ENCODE assay signal across 1 cellular context in the genomic region with DNA sequence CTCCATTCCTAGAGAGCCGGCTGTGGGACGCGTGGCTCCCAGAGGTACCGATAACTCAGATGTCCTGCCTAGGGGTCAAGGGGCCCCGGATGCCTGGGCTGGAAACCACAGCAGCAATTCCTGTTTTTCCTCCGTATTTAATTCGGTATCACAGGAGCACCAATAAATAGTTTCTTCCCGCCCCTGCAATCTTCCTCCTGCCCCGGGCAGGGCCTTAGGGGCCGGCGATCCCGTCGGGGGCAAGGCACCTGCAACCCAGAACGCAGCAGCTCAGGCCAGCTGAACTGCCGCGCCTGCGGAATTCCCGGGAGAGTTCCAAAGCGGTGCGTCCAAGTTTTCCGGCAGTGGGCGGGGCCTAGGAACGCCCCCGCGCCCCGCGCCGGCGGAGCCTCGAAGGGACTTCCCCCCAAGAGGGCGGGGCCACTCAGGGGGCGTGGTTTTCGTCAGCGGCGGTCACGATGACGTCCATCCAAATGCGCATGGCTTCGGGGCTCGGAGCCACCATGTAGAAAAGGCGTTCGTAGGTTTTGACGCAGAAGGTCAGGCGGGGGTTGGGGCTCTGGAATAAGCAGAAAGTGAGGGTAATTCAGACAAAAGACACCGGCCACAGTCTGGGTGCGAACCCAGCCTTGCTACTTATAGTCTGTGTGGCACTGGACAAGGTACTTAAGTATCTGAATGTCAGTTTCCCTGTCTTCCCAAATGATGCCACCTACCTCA.
TF ChIP-seq lines count a peak whose summit lies in the region.

No MANE protein-coding gene starts in this region.

TF ChIP-seq in SK-N-SH treated with all-trans-retinoic acid at 6 μM for 48 hours, 23 proteins besides CTCF, POLR2A, EP300 and RAD21 (continued from another document):
- TF ChIP-seq, protein P1, sequence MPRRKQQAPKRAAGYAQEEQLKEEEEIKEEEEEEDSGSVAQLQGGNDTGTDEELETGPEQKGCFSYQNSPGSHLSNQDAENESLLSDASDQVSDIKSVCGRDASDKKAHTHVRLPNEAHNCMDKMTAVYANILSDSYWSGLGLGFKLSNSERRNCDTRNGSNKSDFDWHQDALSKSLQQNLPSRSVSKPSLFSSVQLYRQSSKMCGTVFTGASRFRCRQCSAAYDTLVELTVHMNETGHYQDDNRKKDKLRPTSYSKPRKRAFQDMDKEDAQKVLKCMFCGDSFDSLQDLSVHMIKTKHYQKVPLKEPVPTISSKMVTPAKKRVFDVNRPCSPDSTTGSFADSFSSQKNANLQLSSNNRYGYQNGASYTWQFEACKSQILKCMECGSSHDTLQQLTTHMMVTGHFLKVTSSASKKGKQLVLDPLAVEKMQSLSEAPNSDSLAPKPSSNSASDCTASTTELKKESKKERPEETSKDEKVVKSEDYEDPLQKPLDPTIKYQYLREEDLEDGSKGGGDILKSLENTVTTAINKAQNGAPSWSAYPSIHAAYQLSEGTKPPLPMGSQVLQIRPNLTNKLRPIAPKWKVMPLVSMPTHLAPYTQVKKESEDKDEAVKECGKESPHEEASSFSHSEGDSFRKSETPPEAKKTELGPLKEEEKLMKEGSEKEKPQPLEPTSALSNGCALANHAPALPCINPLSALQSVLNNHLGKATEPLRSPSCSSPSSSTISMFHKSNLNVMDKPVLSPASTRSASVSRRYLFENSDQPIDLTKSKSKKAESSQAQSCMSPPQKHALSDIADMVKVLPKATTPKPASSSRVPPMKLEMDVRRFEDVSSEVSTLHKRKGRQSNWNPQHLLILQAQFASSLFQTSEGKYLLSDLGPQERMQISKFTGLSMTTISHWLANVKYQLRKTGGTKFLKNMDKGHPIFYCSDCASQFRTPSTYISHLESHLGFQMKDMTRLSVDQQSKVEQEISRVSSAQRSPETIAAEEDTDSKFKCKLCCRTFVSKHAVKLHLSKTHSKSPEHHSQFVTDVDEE (CRISPR knock-in tag; IDR thresholded peaks at IDR 0.05), result no peak
